In the genomic region with DNA sequence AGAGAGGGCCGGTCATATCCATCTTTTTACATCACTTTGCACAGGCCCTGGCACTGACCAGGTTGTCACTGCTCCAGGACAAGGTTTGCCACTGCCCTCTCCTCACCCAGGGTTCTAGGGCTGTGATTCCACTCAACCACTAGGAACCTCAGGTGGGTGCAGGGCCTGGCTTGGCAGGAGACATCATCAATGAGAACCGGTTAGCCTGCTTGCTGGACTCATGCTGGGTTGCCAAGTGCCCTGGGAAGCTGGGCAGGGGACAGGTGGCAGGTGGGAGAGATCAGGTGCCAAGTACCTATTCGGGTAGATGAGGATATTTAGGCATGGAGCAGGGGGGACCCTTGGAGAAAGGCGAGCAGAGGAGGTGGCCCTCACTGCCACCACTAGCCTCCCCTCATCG, we compare ENCODE assay signal across 17 cellular contexts. TPM values are rescaled to one million over a fixed set of nuclear protein-coding genes. Genes with fewer than 3 reads are reported as not detected.
DNase-seq lines count a peak whose midpoint lies in the region; ATAC-seq, FAIRE-seq and TF ChIP-seq lines count a peak whose summit lies in the region.
"Had no signal": no experiment of that assay in that cellular context is flagged by ENCODE, and none has a peak within 500 bp of the region (broad histone marks: within the 10 kb centered on the region; RNA-seq: fewer than 3 reads in every experiment).

No MANE protein-coding gene starts in this region.

- H2BK12ac ChIP-seq in neuronal stem cell (ENCODE audit: low read length), result peak overlapping the region; percentile 47

- no peak overlapping the region for H2AFZ ChIP-seq in neuronal stem cell (ENCODE audit: low read length)

- no peak overlapping the region for H3K4ac ChIP-seq in neuronal stem cell (ENCODE audit: low read length)

- peak overlapping the region; percentile 19 for H4K91ac ChIP-seq in neuronal stem cell (ENCODE audit: low read depth, low read length, poor library complexity)

- DNase-seq in DMS53 (lab: John Stamatoyannopoulos, UW) (peak; percentile 96), NCI-H1105 treated with DMSO at 0.1 percent for 48 hours (lab: John Stamatoyannopoulos, UW) (peak; percentile 37), NCI-H774 (lab: John Stamatoyannopoulos, UW) (peak; percentile 84), neuronal stem cell (ENCODE audit: low spot score) (no peak), urothelium cell line (ENCODE audit: low spot score) (no peak), germinal center (ENCODE audit: low spot score) (no peak), endothelial cell (ENCODE audit: low spot score) (no peak)
- DNase-seq: IMR-90, NCI-H1436 had no signal

- H3K23ac ChIP-seq in neuronal stem cell (ENCODE audit: low read depth, low read length, poor library complexity), result no peak overlapping the region

- H2BK120ac ChIP-seq in neuronal stem cell (ENCODE audit: low read depth, low read length), result no peak overlapping the region

- H3K4me1 Mint-ChIP-seq in endothelial cell (ENCODE audit: unreplicated experiment), result peaks cover 11% of the 10 kb centered on the region

- H3K18ac ChIP-seq in neuronal stem cell (ENCODE audit: low read length), result peak overlapping the region; percentile 92

- no peaks in the 10 kb centered on the region for H3K9me3 ChIP-seq in neuronal stem cell (replicated peaks in 1 of 2; ENCODE audit: control insufficient read depth in 2 of 2, insufficient read depth in 1 of 2, low read depth in 1 of 2, low read length in 2 of 2)
- H3K9me3 ChIP-seq: SJSA1 had no signal

- no peak overlapping the region for H3K4me3 Mint-ChIP-seq in endothelial cell (ENCODE audit: unreplicated experiment)
- H3K4me3 Mint-ChIP-seq: nephron had no signal

- no peak overlapping the region for H3K4me2 ChIP-seq in neuronal stem cell (ENCODE audit: insufficient read depth, low read length, poor library complexity, severe bottlenecking)

- no peak overlapping the region for H3K14ac ChIP-seq in neuronal stem cell (ENCODE audit: low read length)

- no peak for TF ChIP-seq CTCF in endothelial cell (IDR thresholded peaks at IDR 0.05; ENCODE audit: unreplicated experiment)

- H3K36me3 Mint-ChIP-seq in endothelial cell (ENCODE audit: low read depth, unreplicated experiment), result peaks cover under 1% of the 10 kb centered on the region

- ATAC-seq in GM18519 (IDR thresholded peaks at IDR 0.05; ENCODE audit: low FRiP score, unreplicated experiment), result no peak

- peak overlapping the region; percentile 15 for H2BK5ac ChIP-seq in neuronal stem cell (ENCODE audit: low read length)

- peak overlapping the region; percentile 91 for H2AK5ac ChIP-seq in neuronal stem cell (ENCODE audit: low read depth, low read length)

- H3K27ac ChIP-seq in neuronal stem cell (replicated peaks; ENCODE audit: low read length), result no peak overlapping the region
- H3K27ac ChIP-seq: SJSA1 had no signal

- H3K9ac ChIP-seq in neuronal stem cell (ENCODE audit: low read depth, low read length, poor library complexity), result no peak overlapping the region

- H3K27ac Mint-ChIP-seq in endothelial cell (ENCODE audit: unreplicated experiment), result no peak overlapping the region
- H3K27ac Mint-ChIP-seq: activated T-helper 2 cell treated with anti-CD3 and anti-CD28 coated beads, Interferon-gamma antibody, Interleukin-2, Interleukin-4, amounts not matched to agents 10 μg/mL and 5 μg/mL and 100 μg/mL, durations not matched to agents 14 hours and 24 hours and 36 hours; nephron had no signal

- no peaks in the 10 kb centered on the region for H3K9me3 Mint-ChIP-seq in endothelial cell (ENCODE audit: unreplicated experiment)
- H3K9me3 Mint-ChIP-seq: activated T-helper 2 cell treated with anti-CD3 and anti-CD28 coated beads, Interferon-gamma antibody, Interleukin-2, Interleukin-4, amounts not matched to agents 10 μg/mL and 5 μg/mL and 100 μg/mL, durations not matched to agents 14 hours and 24 hours and 36 hours; nephron had no signal

- no CpG with 5 or more reads among the region's 5 CpGs for WGBS in neuronal stem cell (ENCODE audit: extremely low coverage in 2 of 2, insufficient read length in 2 of 2, insufficient replicate concordance in 1 of 2), 2 donors

- no peak overlapping the region for H3K4me3 ChIP-seq in neuronal stem cell (ENCODE audit: low read length in 2 of 2)
- H3K4me3 ChIP-seq: SJSA1 had no signal

- no peaks in the 10 kb centered on the region for H3K27me3 ChIP-seq in neuronal stem cell (ENCODE audit: control insufficient read depth in 3 of 3, insufficient read depth in 3 of 3, low read depth in 1 of 3, low read length in 3 of 3)

- H3K79me1 ChIP-seq in neuronal stem cell (ENCODE audit: low read depth, low read length), result peaks cover 3% of the 10 kb centered on the region

- no peaks in the 10 kb centered on the region for H3K36me3 ChIP-seq in neuronal stem cell (replicated peaks in 1 of 2; ENCODE audit: control insufficient read depth in 2 of 2, insufficient read depth in 2 of 2, low read length in 2 of 2)
- H3K36me3 ChIP-seq: SJSA1 had no signal

- H4K8ac ChIP-seq in neuronal stem cell (ENCODE audit: low read depth, low read length), result no peak overlapping the region

- H2BK15ac ChIP-seq in neuronal stem cell (ENCODE audit: low read length), result peak overlapping the region; percentile 90

- H3K27me3 Mint-ChIP-seq in endothelial cell (ENCODE audit: unreplicated experiment), result peaks cover 4% of the 10 kb centered on the region

- H3K4me1 ChIP-seq in neuronal stem cell (ENCODE audit: control insufficient read depth in 2 of 2, insufficient read depth in 1 of 2, low read depth in 1 of 2, low read length in 2 of 2), result peaks cover 5 to 10% of the 10 kb centered on the region in 2 donors
- H3K4me1 ChIP-seq: SJSA1 had no signal

- no peak for FAIRE-seq in urothelium cell line (lab: Jason Lieb, UNC)
- FAIRE-seq: colon, GM19239 had no signal

RNA-seq across cellular contexts. Expression of a gene that starts 4.2 kb away (rescaled TPM):
- 65.3 TPM for polyA plus RNA-seq in neuronal stem cell (2013, experiment 1 of 2)
- polyA plus RNA-seq in neuronal stem cell (2013, experiment 2 of 2), result 62.5 TPM
- 34.2 TPM for total RNA-seq in endothelial cell (ENCODE audit: unreplicated experiment)
- total RNA-seq: SJSA1 had no signal

RNA-seq across cellular contexts. Expression of a gene that starts 55.6 kb away (rescaled TPM):
- polyA plus RNA-seq in neuronal stem cell (2013, experiment 1 of 2), result 10.0 TPM
- 11.3 TPM for polyA plus RNA-seq in neuronal stem cell (2013, experiment 2 of 2)
- total RNA-seq in endothelial cell (ENCODE audit: unreplicated experiment), result 15.5 TPM
- total RNA-seq: activated T-helper 2 cell treated with anti-CD3 and anti-CD28 coated beads, Interferon-gamma antibody, Interleukin-2, Interleukin-4, amounts not matched to agents 10 μg/mL and 5 μg/mL and 100 μg/mL, durations not matched to agents 14 hours and 24 hours and 36 hours; glomerular endothelial cell; IMR-90; SJSA1; subcutaneous adipose tissue had no signal
- polyA plus RNA-seq: IMR-90 had no signal

Comparison
In these comparisons a context has a peak if more than half of its experiments do, and no peak if none do; other contexts are left out.
1. DNase-seq: peak in DMS53 (single experiment), NCI-H1105 treated with DMSO at 0.1 percent for 48 hours (single experiment) and NCI-H774 (single experiment); none in neuronal stem cell (single experiment), urothelium cell line (single experiment), germinal center (single experiment) and endothelial cell (single experiment).